ENCODE assay signal across 19 cellular contexts in the genomic region with DNA sequence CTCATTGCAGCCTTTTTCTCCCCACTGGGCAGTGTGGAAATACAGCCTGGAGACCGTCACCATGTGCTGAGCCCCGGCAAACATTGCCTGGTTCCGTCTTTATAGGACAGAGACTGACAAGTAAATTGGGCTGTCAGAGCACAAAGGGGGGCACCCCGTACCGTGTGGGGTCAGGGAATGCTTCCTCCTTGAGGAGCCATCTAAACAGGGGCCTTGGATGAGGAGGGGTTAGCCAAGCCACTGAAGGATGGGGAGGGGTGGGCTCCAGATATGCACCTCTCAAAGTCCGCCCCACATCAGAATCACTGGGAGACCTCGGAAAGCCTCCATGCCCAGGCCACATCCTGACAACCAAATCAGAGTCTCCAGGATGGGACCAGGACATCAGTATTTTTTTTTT.
DNase-seq lines count a peak whose midpoint lies in the region; ATAC-seq, FAIRE-seq and TF ChIP-seq lines count a peak whose summit lies in the region.
"Had no signal": no experiment of that assay in that cellular context is flagged by ENCODE, and none has a peak within 500 bp of the region (broad histone marks: within the 10 kb centered on the region; RNA-seq: fewer than 3 reads in every experiment).

No MANE protein-coding gene starts in this region.

- no peak overlapping the region for H4K5ac ChIP-seq in H1 (ENCODE audit: insufficient read length, low read depth, low read length)

- H3K27me3 Mint-ChIP-seq in activated T-cell treated with anti-CD3 and anti-CD28 coated beads, Interleukin-2, amount 50 U/mL, for 24 hours, result no peaks in the 10 kb centered on the region
- H3K27me3 Mint-ChIP-seq in activated T-cell treated with anti-CD3 and anti-CD28 coated beads, Interleukin-2, amount 50 U/mL, for 72 hours (ENCODE audit: low read depth), result no peaks in the 10 kb centered on the region

- H2BK120ac ChIP-seq in H1 (replicated peaks; ENCODE audit: low read depth, low read length), result no peak overlapping the region

- no peaks in the 10 kb centered on the region for H3K79me1 ChIP-seq in H1 (ENCODE audit: low read depth, low read length)

- H3K4me3 Mint-ChIP-seq in activated T-cell treated with anti-CD3 and anti-CD28 coated beads, Interleukin-2, amount 50 U/mL, for 24 hours, result no peak overlapping the region
- H3K4me3 Mint-ChIP-seq in activated T-cell treated with anti-CD3 and anti-CD28 coated beads, Interleukin-2, amount 50 U/mL, for 72 hours, result no peak overlapping the region
- H3K4me3 Mint-ChIP-seq: CD14-positive monocyte had no signal

- no peaks in the 10 kb centered on the region for H3K9me3 ChIP-seq in Karpas-422 (ENCODE audit: low read length)
- H3K9me3 ChIP-seq in H1 (ENCODE audit: insufficient read depth in 2 of 2, low read depth in 1 of 2, low read length in 1 of 2), result no peaks in the 10 kb centered on the region
- no peaks in the 10 kb centered on the region for H3K9me3 ChIP-seq in spleen
- no peaks in the 10 kb centered on the region for H3K9me3 ChIP-seq in aorta (ENCODE audit: control insufficient read depth, low read length)
- H3K9me3 ChIP-seq: MG63 had no signal

- no peak overlapping the region for H3K56ac ChIP-seq in H1 (replicated peaks; ENCODE audit: insufficient read length, low read depth, low read length)

- CTCF ChIA-PET in H1 (lab: Charles Lee; ENCODE audit: partially characterized antibody), result interaction anchor here (0.6 kb wide), 1 partner anchor 97 kb away, joined by 4 read pairs; no protein-coding TSS in a partner anchor

- H3K27me3 ChIP-seq in Karpas-422 (ENCODE audit: low read length) (no peaks in the 10 kb centered on the region), H1 (replicated peaks in 1 of 4; ENCODE audit: control insufficient read depth in 3 of 4, extremely low read depth in 1 of 4, insufficient read depth in 3 of 4, low read length in 3 of 4) (no peaks in the 10 kb centered on the region), spleen (replicated peaks in 1 of 7) (no peaks in the 10 kb centered on the region), aorta (ENCODE audit: control insufficient read depth in 1 of 2, insufficient read depth in 2 of 2, low read length in 1 of 2) (no peaks in the 10 kb centered on the region)
- H3K27me3 ChIP-seq: MG63 had no signal

- no peak for TF ChIP-seq CTCF in H1 (IDR thresholded peaks at IDR 0.05; ENCODE audit: control extremely low read depth in 1 of 3, insufficient read depth in 1 of 3, low read depth in 1 of 3, low read length in 3 of 3)
- no peak for TF ChIP-seq CTCF in spleen (IDR thresholded peaks at IDR 0.05 in 8 of 11, conservative IDR thresholded peaks at IDR 0.05 in 3 of 11)

- no peak overlapping the region for H2AK5ac ChIP-seq in H1 (ENCODE audit: low read depth, low read length)

- TF ChIP-seq EP300 in H1 (IDR thresholded peaks at IDR 0.05; ENCODE audit: borderline replicate concordance in 1 of 2, low read depth in 2 of 2, low read length in 2 of 2), result no peak

- no peak overlapping the region for H2BK12ac ChIP-seq in H1 (ENCODE audit: low read depth, low read length)

- H3K4ac ChIP-seq in H1 (replicated peaks; ENCODE audit: insufficient read length, low read depth, low read length), result no peak overlapping the region

- H3K9me2 ChIP-seq in Karpas-422 (replicated peaks; ENCODE audit: insufficient read depth, low read length), result no peaks in the 10 kb centered on the region

- peak overlapping the region; percentile 21; the same call in 1 of the 2 replicates for H3K9ac ChIP-seq in Karpas-422 (ENCODE audit: low read length)
- no peak overlapping the region; a peak in 1 of 7 replicates for H3K9ac ChIP-seq in H1 (replicated peaks in 1 of 4; ENCODE audit: extremely low read depth in 1 of 4, low read depth in 3 of 4, low read length in 3 of 4)

- H3K36me3 ChIP-seq in Karpas-422 (ENCODE audit: insufficient read depth, low read length), result peaks cover 28% of the 10 kb centered on the region
- no peaks in the 10 kb centered on the region for H3K36me3 ChIP-seq in H1 (ENCODE audit: control insufficient read depth in 2 of 4, insufficient read depth in 4 of 4, low read length in 3 of 4)
- peaks cover 4 to 99% (median 39%) of the 10 kb centered on the region in 6 donors for H3K36me3 ChIP-seq in spleen
- no peaks in the 10 kb centered on the region for H3K36me3 ChIP-seq in aorta (ENCODE audit: control insufficient read depth in 1 of 2, insufficient read depth in 2 of 2, low read length in 1 of 2)
- H3K36me3 ChIP-seq: MG63 had no signal

- TF ChIP-seq POLR2A in H1 (IDR thresholded peaks at IDR 0.05; ENCODE audit: control extremely low read depth in 1 of 2, low read depth in 2 of 2, low read length in 2 of 2) (no peak), spleen (IDR thresholded peaks at IDR 0.05) (no peak)

- peaks cover 69% of the 10 kb centered on the region for H3K4me1 Mint-ChIP-seq in activated T-cell treated with anti-CD3 and anti-CD28 coated beads, Interleukin-2, amount 50 U/mL, for 24 hours (ENCODE audit: low read depth)
- peaks cover 71% of the 10 kb centered on the region for H3K4me1 Mint-ChIP-seq in activated T-cell treated with anti-CD3 and anti-CD28 coated beads, Interleukin-2, amount 50 U/mL, for 72 hours (ENCODE audit: low read depth)
- H3K4me1 Mint-ChIP-seq: CD14-positive monocyte had no signal

- peak overlapping the region; percentile 85 for H3K27ac ChIP-seq in Karpas-422 (ENCODE audit: low read length)
- no peak overlapping the region for H3K27ac ChIP-seq in H1 (ENCODE audit: low read depth, low read length)
- no peak overlapping the region for H3K27ac ChIP-seq in spleen
- H3K27ac ChIP-seq in aorta (ENCODE audit: low read depth in 1 of 2, low read length in 2 of 2), result no peak overlapping the region
- H3K27ac ChIP-seq: SK-N-MC had no signal

- intact Hi-C loops in spleen (cut with DNase I; ENCODE audit: low total_unique reads) (no loop called here), aorta (cut with DNase I) (no loop called here)

- no peak for TF ChIP-seq RAD21 in H1 (IDR thresholded peaks at IDR 0.05 in 1 of 2, conservative IDR thresholded peaks at IDR 0.05 in 1 of 2; ENCODE audit: low read depth in 2 of 2, low read length in 2 of 2)

- no peak overlapping the region for H2BK5ac ChIP-seq in H1 (ENCODE audit: low read depth, low read length)

- POLR2A ChIA-PET in H1 (lab: Charles Lee; ENCODE audit: partially characterized antibody), result no interaction called here

- H4K91ac ChIP-seq in H1 (replicated peaks; ENCODE audit: insufficient read length, low read length), result no peak overlapping the region

- ATAC-seq in activated T-cell treated with anti-CD3 and anti-CD28 coated beads, Interleukin-2, amount 50 U/mL, for 72 hours (replicated peaks in 1 of 2), result no peak
- ATAC-seq in aorta (ENCODE audit: low FRiP score), result no peak
- ATAC-seq: PC-3 had no signal

- no peak overlapping the region; the same call in 1 of the 2 replicates for H2BK15ac ChIP-seq in H1 (ENCODE audit: low read length)

- H2BK20ac ChIP-seq in H1 (ENCODE audit: low read length), result no peak overlapping the region

- DNase-seq in activated T-cell treated with anti-CD3 and anti-CD28 coated beads, Interleukin-2, amount 50 U/mL, for 24 hours, result no peak
- no peak for DNase-seq in activated T-cell treated with anti-CD3 and anti-CD28 coated beads, Interleukin-2, amount 50 U/mL, for 72 hours
- DNase-seq in Karpas-422 (no peak), H1 (ENCODE audit: low read depth in 1 of 2, low spot score in 2 of 2) (no peak), spleen (peak; percentile 37), aorta (no peak)
- DNase-seq in stimulated activated CD4-positive, alpha-beta T cell treated with anti-CD3 and anti-CD28 coated beads, Interleukin-4, amount 100 ng/mL, for 4 hours, result no peak
- DNase-seq: DMS79, MG63, NCI-H1417, NCI-H2081 treated with DMSO at 0.1 percent for 48 hours, NCI-H446 treated with DMSO at 0.1 percent for 48 hours, NCI-H526 treated with DMSO at 0.1 percent for 48 hours, PC-3, SHP77 treated with DMSO at 0.1 percent for 48 hours had no signal

- no peaks in the 10 kb centered on the region for H3K23me2 ChIP-seq in H1 (ENCODE audit: low read depth, low read length)

- H3K9me3 Mint-ChIP-seq in activated T-cell treated with anti-CD3 and anti-CD28 coated beads, Interleukin-2, amount 50 U/mL, for 24 hours, result peaks cover 2% of the 10 kb centered on the region
- no peaks in the 10 kb centered on the region for H3K9me3 Mint-ChIP-seq in activated T-cell treated with anti-CD3 and anti-CD28 coated beads, Interleukin-2, amount 50 U/mL, for 72 hours
- H3K9me3 Mint-ChIP-seq: CD14-positive monocyte had no signal

- no peak overlapping the region for H3K4me2 ChIP-seq in Karpas-422 (ENCODE audit: low read depth, low read length, poor library complexity, severe bottlenecking)
- H3K4me2 ChIP-seq in H1 (ENCODE audit: insufficient read depth in 1 of 2, low read depth in 2 of 2, low read length in 2 of 2), result no peak overlapping the region

- H3K36me3 Mint-ChIP-seq in activated T-cell treated with anti-CD3 and anti-CD28 coated beads, Interleukin-2, amount 50 U/mL, for 24 hours (ENCODE audit: low read depth), result peaks cover 98% of the 10 kb centered on the region
- peaks cover 23 to 48% of the 10 kb centered on the region in 2 donors for H3K36me3 Mint-ChIP-seq in activated T-cell treated with anti-CD3 and anti-CD28 coated beads, Interleukin-2, amount 50 U/mL, for 72 hours (ENCODE audit: insufficient read depth in 2 of 2)

- peak overlapping the region; percentile 96 for H3K27ac Mint-ChIP-seq in activated T-cell treated with anti-CD3 and anti-CD28 coated beads, Interleukin-2, amount 50 U/mL, for 24 hours
- H3K27ac Mint-ChIP-seq in activated T-cell treated with anti-CD3 and anti-CD28 coated beads, Interleukin-2, amount 50 U/mL, for 72 hours, result no peak overlapping the region

- no peak overlapping the region for H3K14ac ChIP-seq in H1 (ENCODE audit: insufficient read length)

- H3K18ac ChIP-seq in H1 (ENCODE audit: extremely low read depth, low read length), result no peak overlapping the region

- H3K79me2 ChIP-seq in Karpas-422 (ENCODE audit: low read length) (peaks cover 33% of the 10 kb centered on the region), H1 (ENCODE audit: control insufficient read depth in 1 of 2, insufficient read depth in 2 of 2, low read length in 2 of 2) (no peaks in the 10 kb centered on the region)

- no peak overlapping the region for H3K4me3 ChIP-seq in Karpas-422 (ENCODE audit: low read length)
- H3K4me3 ChIP-seq in H1 (ENCODE audit: extremely low read depth in 1 of 4, insufficient read depth in 2 of 4, low read depth in 3 of 4, low read length in 4 of 4), result no peak overlapping the region
- H3K4me3 ChIP-seq in spleen, result no peak overlapping the region
- H3K4me3 ChIP-seq in aorta (ENCODE audit: low read length in 2 of 2), result no peak overlapping the region
- H3K4me3 ChIP-seq: MG63, SK-N-MC had no signal

- H2AFZ ChIP-seq in Karpas-422 (ENCODE audit: low read length) (no peak overlapping the region), H1 (ENCODE audit: low read length) (no peak overlapping the region)

- no peak overlapping the region for H3K23ac ChIP-seq in H1 (ENCODE audit: insufficient read length)

- H3K4me1 ChIP-seq in Karpas-422 (ENCODE audit: low read length) (peaks cover 72% of the 10 kb centered on the region), H1 (replicated peaks in 1 of 4; ENCODE audit: control insufficient read depth in 3 of 4, insufficient read depth in 4 of 4, low read length in 3 of 4) (no peaks in the 10 kb centered on the region), spleen (peaks cover 0 to 19% (median 0%) of the 10 kb centered on the region in 6 donors), aorta (ENCODE audit: control insufficient read depth in 1 of 2, insufficient read depth in 2 of 2, low read length in 2 of 2) (no peaks in the 10 kb centered on the region)

- H4K20me1 ChIP-seq in Karpas-422 (ENCODE audit: insufficient read depth, low read depth, low read length) (no peaks in the 10 kb centered on the region), H1 (replicated peaks in 1 of 2; ENCODE audit: control insufficient read depth in 1 of 2, insufficient read depth in 2 of 2, low read length in 2 of 2) (peaks cover 0 to 2% of the 10 kb centered on the region in 2 experiments)

- 90% methylated on average over 5 of the region's 7 CpGs; no CpG with 5 or more reads in 1 of the 2 experiments for WGBS in H1 (ENCODE audit: extremely low coverage in 1 of 2, insufficient coverage in 1 of 2, insufficient read length in 1 of 2, insufficient replicate concordance in 2 of 2, low coverage in 1 of 2, low lambda C conversion rate in 2 of 2, missing lambda C conversion rate in 1 of 2), 2 experiments
- 91 to 95% (median 95%) methylated on average over 7 of the region's 7 CpGs for WGBS in spleen, 5 donors
- 96% methylated on average over 7 of the region's 7 CpGs for WGBS in aorta, 2 donors

- no peak for FAIRE-seq in H1 (lab: Jason Lieb, UNC)
- FAIRE-seq: A204.1, GM19239 had no signal

- 0 out of 2 replicates have a peak overlapping the region, but pooled peaks have one; percentile 23 for H4K8ac ChIP-seq in H1 (ENCODE audit: extremely low read depth, insufficient read depth, low read length)
